In genomic region chr19:58572818-58573657, GRCh38 we compare ENCODE assay signal across 1 cellular context.
TF ChIP-seq lines count a peak whose summit lies in the region.

Gene MZF1, minus strand, starts transcription at chr19:58573335. Its CDS starts 1,946 bp downstream, at chr19:58571389.

TF ChIP-seq in IMR-90, 13 proteins besides CTCF, POLR2A, EP300 and RAD21:
- TF ChIP-seq MAZ (IDR thresholded peaks at IDR 0.05; ENCODE audit: borderline replicate concordance, low read depth, low read length), result peak; percentile 83
- TF ChIP-seq FOS (IDR thresholded peaks at IDR 0.05; ENCODE audit: low read depth, low read length), result 0 out of 2 replicates have a peak, but pooled peaks have one; percentile 6
- no peak for TF ChIP-seq BHLHE40 (IDR thresholded peaks at IDR 0.05; ENCODE audit: low read depth, low read length)
- TF ChIP-seq CHD1 (IDR thresholded peaks at IDR 0.05; ENCODE audit: low read depth, low read length), result peak; percentile 90; the same call in 1 of the 2 replicates
- no peak for TF ChIP-seq NFE2L2 (IDR thresholded peaks at IDR 0.05; ENCODE audit: low read depth, low read length)
- TF ChIP-seq ELK1 (IDR thresholded peaks at IDR 0.05; ENCODE audit: borderline replicate concordance, low read depth, low read length), result no peak
- no peak for TF ChIP-seq RCOR1 (IDR thresholded peaks at IDR 0.05; ENCODE audit: insufficient replicate concordance, low read length)
- peak; percentile 39; the same call in 1 of the 2 replicates for TF ChIP-seq CEBPB (IDR thresholded peaks at IDR 0.05; ENCODE audit: low read depth, low read length)
- TF ChIP-seq MXI1 (IDR thresholded peaks at IDR 0.05; ENCODE audit: borderline replicate concordance, low read depth, low read length), result peak; percentile 92
- TF ChIP-seq RFX5 (IDR thresholded peaks at IDR 0.05; ENCODE audit: low read depth, low read length), result no peak
- TF ChIP-seq SMC3 (IDR thresholded peaks at IDR 0.05; ENCODE audit: low read depth, low read length), result no peak
- no peak for TF ChIP-seq MAFK (IDR thresholded peaks at IDR 0.05; ENCODE audit: low read depth, low read length)
- peak; percentile 45 for TF ChIP-seq USF2 (IDR thresholded peaks at IDR 0.05; ENCODE audit: low read depth, low read length)
